ENCODE assay signal across 8 cellular contexts in the genomic region with DNA sequence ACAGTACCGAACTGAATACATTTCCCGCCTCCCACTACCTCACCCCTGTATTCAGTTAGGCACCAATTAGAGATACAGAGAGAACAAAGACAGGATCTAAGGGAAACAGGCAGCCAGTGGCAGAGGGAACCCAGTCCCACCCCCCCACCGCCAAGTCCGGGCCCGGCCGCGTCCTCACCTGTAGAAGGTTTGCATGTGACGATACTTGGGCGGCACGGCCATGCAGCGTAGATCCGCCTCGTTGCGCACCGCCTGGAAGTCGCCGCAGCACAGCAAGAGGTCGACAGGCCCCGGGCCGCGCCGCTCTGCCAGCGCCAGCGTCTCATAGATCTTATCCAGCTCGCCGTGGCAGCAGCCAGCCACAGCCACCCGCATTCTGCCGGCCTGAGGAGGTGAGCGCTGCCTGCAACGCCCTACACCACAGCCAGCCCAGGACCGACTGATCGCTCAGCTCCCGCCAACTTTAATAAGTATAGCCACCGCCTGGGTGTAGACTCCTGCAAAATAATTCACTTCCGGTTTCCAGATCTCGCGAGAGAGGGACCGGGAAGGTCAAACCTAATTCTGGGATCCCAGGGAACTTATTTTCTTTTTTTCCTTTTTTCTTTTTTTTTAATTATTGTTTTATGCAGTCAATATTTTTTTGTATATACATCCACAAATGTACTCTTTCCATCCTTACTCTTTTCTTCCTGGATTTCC. TPM values are rescaled to one million over a fixed set of nuclear protein-coding genes. Genes with fewer than 3 reads are reported as not detected.
DNase-seq lines count a peak whose midpoint lies in the region; ATAC-seq and TF ChIP-seq lines count a peak whose summit lies in the region.

A gene with protein sequence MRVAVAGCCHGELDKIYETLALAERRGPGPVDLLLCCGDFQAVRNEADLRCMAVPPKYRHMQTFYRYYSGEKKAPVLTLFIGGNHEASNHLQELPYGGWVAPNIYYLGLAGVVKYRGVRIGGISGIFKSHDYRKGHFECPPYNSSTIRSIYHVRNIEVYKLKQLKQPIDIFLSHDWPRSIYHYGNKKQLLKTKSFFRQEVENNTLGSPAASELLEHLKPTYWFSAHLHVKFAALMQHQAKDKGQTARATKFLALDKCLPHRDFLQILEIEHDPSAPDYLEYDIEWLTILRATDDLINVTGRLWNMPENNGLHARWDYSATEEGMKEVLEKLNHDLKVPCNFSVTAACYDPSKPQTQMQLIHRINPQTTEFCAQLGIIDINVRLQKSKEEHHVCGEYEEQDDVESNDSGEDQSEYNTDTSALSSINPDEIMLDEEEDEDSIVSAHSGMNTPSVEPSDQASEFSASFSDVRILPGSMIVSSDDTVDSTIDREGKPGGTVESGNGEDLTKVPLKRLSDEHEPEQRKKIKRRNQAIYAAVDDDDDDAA (minus strand): TSS at position 501 of the 702 bp plus-strand sequence. CDS start 126 bp downstream, at position 375.

- peaks cover 3% of the 10 kb centered on the region for H3K36me3 ChIP-seq in smooth muscle cell (ENCODE audit: low read depth)

- peak within 1 kb of the TSS; percentile 73 for H3K9ac ChIP-seq in smooth muscle cell (ENCODE audit: low read depth)

- peak within 1 kb of the TSS; percentile 100 for H2AFZ ChIP-seq in smooth muscle cell (ENCODE audit: low read depth)

- no peaks in the 10 kb centered on the region for H3K9me3 ChIP-seq in smooth muscle cell (replicated peaks; ENCODE audit: low read depth)

- ATAC-seq in GM18909 (IDR thresholded peaks at IDR 0.05; ENCODE audit: poor library complexity, unreplicated experiment) (peak; percentile 92), HG03159 (IDR thresholded peaks at IDR 0.05; ENCODE audit: unreplicated experiment) (peak; percentile 89), WTC11 (peak; percentile 93)

- H3K27ac Mint-ChIP-seq in WTC11, result peak within 1 kb of the TSS; percentile 96

- H4K20me1 ChIP-seq in smooth muscle cell (ENCODE audit: low read depth), result no peaks in the 10 kb centered on the region

- peak within 1 kb of the TSS; percentile 62 for H3K27ac ChIP-seq in caudate nucleus (ENCODE audit: low read depth, low read length)
- H3K27ac ChIP-seq in smooth muscle cell (ENCODE audit: low read depth), result peak within 1 kb of the TSS; percentile 63

- H3K4me3 Mint-ChIP-seq in WTC11, result peak within 1 kb of the TSS; percentile 91

- H3K79me2 ChIP-seq in smooth muscle cell (ENCODE audit: low read depth), result peaks cover 39% of the 10 kb centered on the region

- POLR2A ChIA-PET in WTC11 (lab: Charles Lee), result interaction anchor here (0.7 to 2.0 kb wide), 3 partner anchors 9 to 177 kb away, joined by 3 to 6 read pairs (median 3); partner anchors contain the start of gene ARMC8

- peak within 1 kb of the TSS; percentile 87 for H3K4me3 ChIP-seq in smooth muscle cell

- no peaks in the 10 kb centered on the region for H3K27me3 ChIP-seq in smooth muscle cell (ENCODE audit: low read depth)

- no peaks in the 10 kb centered on the region for H3F3A ChIP-seq in smooth muscle cell (ENCODE audit: low read depth)

- peaks cover 16% of the 10 kb centered on the region for H3K4me1 ChIP-seq in smooth muscle cell (ENCODE audit: low read depth)

- WGBS in smooth muscle cell (ENCODE audit: low lambda C conversion rate), result 2% methylated on average over 36 of the region's 38 CpGs

- H3K4me1 Mint-ChIP-seq in WTC11, result peaks cover 11% of the 10 kb centered on the region

- DNase-seq in AG08396 (ENCODE audit: low spot score) (peak; percentile 84), NCI-H2227 (lab: John Stamatoyannopoulos, UW; ENCODE audit: unreplicated experiment) (peak; percentile 88), WTC11 (ENCODE audit: low spot score) (peak; percentile 66), caudate nucleus (lab: John Stamatoyannopoulos, UW) (peak in 58 of 61 donors; percentile 8 to 87 (median 48)), iPS-NIHi7 (ENCODE audit: extremely low spot score) (peak; percentile 72), smooth muscle cell (lab: John Stamatoyannopoulos, UW; ENCODE audit: unreplicated experiment) (peak; percentile 22)

- no peak for TF ChIP-seq CTCF in WTC11 (IDR thresholded peaks at IDR 0.05)
- no peak for TF ChIP-seq CTCF in smooth muscle cell (IDR thresholded peaks at IDR 0.05; ENCODE audit: borderline replicate concordance, insufficient read depth, poor library complexity, severe bottlenecking)

- H3K9me3 Mint-ChIP-seq in WTC11, result no peaks in the 10 kb centered on the region

- H3K4me2 ChIP-seq in smooth muscle cell, result peak within 1 kb of the TSS; percentile 99

- peaks cover 21% of the 10 kb centered on the region for H3K36me3 Mint-ChIP-seq in WTC11

- CTCF ChIA-PET in WTC11 (lab: Charles Lee), result interaction anchor here (0.6 to 1.8 kb wide), 8 partner anchors 14 to 243 kb away, joined by 3 to 9 read pairs (median 4); partner anchors contain the start of gene DZIP1L

- peaks cover 14% of the 10 kb centered on the region for H3K27me3 Mint-ChIP-seq in WTC11 (ENCODE audit: low read depth)

TF ChIP-seq in WTC11, 78 proteins besides CTCF, POLR2A, EP300 and RAD21 (continues in another document):
- TF ChIP-seq ERG (CRISPR knock-in tag; IDR thresholded peaks at IDR 0.05) (no peak), NR1H2 (CRISPR knock-in tag; IDR thresholded peaks at IDR 0.05) (no peak), CREM (CRISPR knock-in tag; IDR thresholded peaks at IDR 0.05) (0 out of 2 replicates have a peak, but pooled peaks have one; percentile 29), HMGA2 (CRISPR knock-in tag; IDR thresholded peaks at IDR 0.05) (no peak), KAT7 (CRISPR knock-in tag; IDR thresholded peaks at IDR 0.05; ENCODE audit: borderline replicate concordance) (no peak), FOXP1 (CRISPR knock-in tag; IDR thresholded peaks at IDR 0.05; ENCODE audit: borderline replicate concordance) (peak; percentile 68; the same call in 1 of the 2 replicates)
- TF ChIP-seq, protein P1, sequence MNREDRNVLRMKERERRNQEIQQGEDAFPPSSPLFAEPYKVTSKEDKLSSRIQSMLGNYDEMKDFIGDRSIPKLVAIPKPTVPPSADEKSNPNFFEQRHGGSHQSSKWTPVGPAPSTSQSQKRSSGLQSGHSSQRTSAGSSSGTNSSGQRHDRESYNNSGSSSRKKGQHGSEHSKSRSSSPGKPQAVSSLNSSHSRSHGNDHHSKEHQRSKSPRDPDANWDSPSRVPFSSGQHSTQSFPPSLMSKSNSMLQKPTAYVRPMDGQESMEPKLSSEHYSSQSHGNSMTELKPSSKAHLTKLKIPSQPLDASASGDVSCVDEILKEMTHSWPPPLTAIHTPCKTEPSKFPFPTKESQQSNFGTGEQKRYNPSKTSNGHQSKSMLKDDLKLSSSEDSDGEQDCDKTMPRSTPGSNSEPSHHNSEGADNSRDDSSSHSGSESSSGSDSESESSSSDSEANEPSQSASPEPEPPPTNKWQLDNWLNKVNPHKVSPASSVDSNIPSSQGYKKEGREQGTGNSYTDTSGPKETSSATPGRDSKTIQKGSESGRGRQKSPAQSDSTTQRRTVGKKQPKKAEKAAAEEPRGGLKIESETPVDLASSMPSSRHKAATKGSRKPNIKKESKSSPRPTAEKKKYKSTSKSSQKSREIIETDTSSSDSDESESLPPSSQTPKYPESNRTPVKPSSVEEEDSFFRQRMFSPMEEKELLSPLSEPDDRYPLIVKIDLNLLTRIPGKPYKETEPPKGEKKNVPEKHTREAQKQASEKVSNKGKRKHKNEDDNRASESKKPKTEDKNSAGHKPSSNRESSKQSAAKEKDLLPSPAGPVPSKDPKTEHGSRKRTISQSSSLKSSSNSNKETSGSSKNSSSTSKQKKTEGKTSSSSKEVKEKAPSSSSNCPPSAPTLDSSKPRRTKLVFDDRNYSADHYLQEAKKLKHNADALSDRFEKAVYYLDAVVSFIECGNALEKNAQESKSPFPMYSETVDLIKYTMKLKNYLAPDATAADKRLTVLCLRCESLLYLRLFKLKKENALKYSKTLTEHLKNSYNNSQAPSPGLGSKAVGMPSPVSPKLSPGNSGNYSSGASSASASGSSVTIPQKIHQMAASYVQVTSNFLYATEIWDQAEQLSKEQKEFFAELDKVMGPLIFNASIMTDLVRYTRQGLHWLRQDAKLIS (CRISPR knock-in tag; IDR thresholded peaks at IDR 0.05; ENCODE audit: borderline replicate concordance), result no peak
- TF ChIP-seq, protein P2, sequence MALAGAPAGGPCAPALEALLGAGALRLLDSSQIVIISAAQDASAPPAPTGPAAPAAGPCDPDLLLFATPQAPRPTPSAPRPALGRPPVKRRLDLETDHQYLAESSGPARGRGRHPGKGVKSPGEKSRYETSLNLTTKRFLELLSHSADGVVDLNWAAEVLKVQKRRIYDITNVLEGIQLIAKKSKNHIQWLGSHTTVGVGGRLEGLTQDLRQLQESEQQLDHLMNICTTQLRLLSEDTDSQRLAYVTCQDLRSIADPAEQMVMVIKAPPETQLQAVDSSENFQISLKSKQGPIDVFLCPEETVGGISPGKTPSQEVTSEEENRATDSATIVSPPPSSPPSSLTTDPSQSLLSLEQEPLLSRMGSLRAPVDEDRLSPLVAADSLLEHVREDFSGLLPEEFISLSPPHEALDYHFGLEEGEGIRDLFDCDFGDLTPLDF (CRISPR knock-in tag; IDR thresholded peaks at IDR 0.05), result peak; percentile 81; the same call in 1 of the 2 replicates
- TF ChIP-seq, protein P3, sequence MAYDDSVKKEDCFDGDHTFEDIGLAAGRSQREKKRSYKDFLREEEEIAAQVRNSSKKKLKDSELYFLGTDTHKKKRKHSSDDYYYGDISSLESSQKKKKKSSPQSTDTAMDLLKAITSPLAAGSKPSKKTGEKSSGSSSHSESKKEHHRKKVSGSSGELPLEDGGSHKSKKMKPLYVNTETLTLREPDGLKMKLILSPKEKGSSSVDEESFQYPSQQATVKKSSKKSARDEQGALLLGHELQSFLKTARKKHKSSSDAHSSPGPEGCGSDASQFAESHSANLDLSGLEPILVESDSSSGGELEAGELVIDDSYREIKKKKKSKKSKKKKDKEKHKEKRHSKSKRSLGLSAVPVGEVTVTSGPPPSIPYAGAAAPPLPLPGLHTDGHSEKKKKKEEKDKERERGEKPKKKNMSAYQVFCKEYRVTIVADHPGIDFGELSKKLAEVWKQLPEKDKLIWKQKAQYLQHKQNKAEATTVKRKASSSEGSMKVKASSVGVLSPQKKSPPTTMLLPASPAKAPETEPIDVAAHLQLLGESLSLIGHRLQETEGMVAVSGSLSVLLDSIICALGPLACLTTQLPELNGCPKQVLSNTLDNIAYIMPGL (CRISPR knock-in tag; IDR thresholded peaks at IDR 0.05), result peak; percentile 58; the same call in 1 of the 2 replicates

RNA-seq across cellular contexts. Expression of the gene that starts here (rescaled TPM):
- total RNA-seq in WTC11 (2021) (18.8 to 20.6 TPM (median 19.3 TPM) in 3 replicates), smooth muscle cell (15.1 and 17.4 TPM in 2 replicates)
- 10.9 and 13.8 TPM in 2 replicates for polyA plus RNA-seq in smooth muscle cell

Comparison
In these comparisons a context has a peak if more than half of its experiments do, and no peak if none do; other contexts are left out.
1. Peak in every context shown above with its lines: DNase-seq, ATAC-seq, H3K4me3 ChIP-seq and H3K27ac ChIP-seq.
2. DNase-seq: peak in every context shown above with its lines; median percentile 88 in NCI-H2227; 84 in AG08396; 72 in iPS-NIHi7; 66 in WTC11; 48 in caudate nucleus; 22 in smooth muscle cell.